In genomic region chr17:3722716-3723115, GRCh38 we compare ENCODE assay signal across 1 cellular context.
TF ChIP-seq lines count a peak whose summit lies in the region.

No MANE protein-coding gene starts in this region.

TF ChIP-seq in HepG2, 621 proteins besides CTCF, POLR2A, EP300 and RAD21:
- TF ChIP-seq ZNF24 (IDR thresholded peaks at IDR 0.05), result no peak
- TF ChIP-seq CEBPB (IDR thresholded peaks at IDR 0.05; ENCODE audit: borderline replicate concordance, low read depth, low read length), result 0 out of 2 replicates have a peak, but pooled peaks have one; percentile 1
